ENCODE assay signal across 18 cellular contexts in genomic region chr6:113560376-113560775, GRCh38.
"Had no signal": no experiment of that assay in that cellular context is flagged by ENCODE, and none has a peak within 500 bp of the region (broad histone marks: within the 10 kb centered on the region; RNA-seq: fewer than 3 reads in every experiment).

No MANE protein-coding gene starts in this region.

- ATAC-seq: gastroesophageal sphincter; left colon; lower lobe of right lung; mucosa of descending colon; naive thymus-derived CD8-positive, alpha-beta T cell had no signal

- H3K27me3 ChIP-seq: gastroesophageal sphincter, suprapubic skin had no signal

- H3K27ac ChIP-seq: gastroesophageal sphincter, lower lobe of right lung, suprapubic skin had no signal

- DNase-seq: activated CD4-positive, alpha-beta T cell treated with anti-CD3 and anti-CD28 coated beads for 1 hour; activated CD4-positive, alpha-beta T cell treated with anti-CD3 and anti-CD28 coated beads, Interleukin-2, amount 50 U/mL, for 4 hours; activated naive CD4-positive, alpha-beta T cell; activated naive CD8-positive, alpha-beta T cell treated with anti-CD3 and anti-CD28 coated beads, Interleukin-2, amount 10 ng/mL, durations not matched to agents 7 days and 5 days; activated T-cell treated with anti-CD3 and anti-CD28 coated beads for 4 hours; cerebellar nuclear complex; effector memory CD4-positive, alpha-beta T cell; left colon; lower lobe of right lung; mucosa of descending colon; naive thymus-derived CD8-positive, alpha-beta T cell; stimulated activated CD4-positive, alpha-beta T cell treated with anti-CD3 and anti-CD28 coated beads, Interleukin-4, amount 100 ng/mL, for 4 hours; stimulated activated CD8-positive, alpha-beta memory T cell treated with anti-CD3 and anti-CD28 coated beads, Interleukin-4, amount 100 ng/mL, for 48 hours; stimulated activated naive CD8-positive, alpha-beta T cell treated with anti-CD3 and anti-CD28 coated beads, Interleukin-15, Interleukin-2, amounts not matched to agents 100 U/mL and 50 U/mL, for 24 hours; trophoblast cell had no signal

- H3K4me3 ChIP-seq: gastroesophageal sphincter, lower lobe of right lung, mucosa of descending colon, skin epidermis, suprapubic skin had no signal

- H3K4me1 ChIP-seq: suprapubic skin had no signal

- H3K36me3 ChIP-seq: gastroesophageal sphincter, lower lobe of right lung, suprapubic skin had no signal

- H3K9me3 ChIP-seq: gastroesophageal sphincter, lower lobe of right lung, mucosa of descending colon, suprapubic skin had no signal
